28 cellular contexts compared by ENCODE assay signal in genomic region chr1:92314024-92314423, GRCh38. TPM values are rescaled to one million over a fixed set of nuclear protein-coding genes. Genes with fewer than 3 reads are reported as not detected.
DNase-seq lines count a peak whose midpoint lies in the region; ATAC-seq and TF ChIP-seq lines count a peak whose summit lies in the region.
"Had no signal": no experiment of that assay in that cellular context is flagged by ENCODE, and none has a peak within 500 bp of the region (broad histone marks: within the 10 kb centered on the region; RNA-seq: fewer than 3 reads in every experiment).

No MANE protein-coding gene starts in this region.

- H3K9me3 Mint-ChIP-seq in activated CD4-positive, alpha-beta T cell treated with anti-CD3 and anti-CD28 coated beads, Interleukin-2, amount 10 ng/mL, durations not matched to agents 7 days and 5 days: peaks cover 7% of the 10 kb centered on the region
- H3K9me3 Mint-ChIP-seq in CD8-positive, alpha-beta T cell: peaks cover 3% of the 10 kb centered on the region
- H3K9me3 Mint-ChIP-seq in activated CD8-positive, alpha-beta T cell treated with anti-CD3 and anti-CD28 coated beads, Interleukin-2, amount 10 ng/mL, durations not matched to agents 7 days and 5 days (ENCODE audit: insufficient read depth): peaks cover 9% of the 10 kb centered on the region
- H3K9me3 Mint-ChIP-seq in naive thymus-derived CD8-positive, alpha-beta T cell: peaks cover 0 to 5% (median 0%) of the 10 kb centered on the region in 9 donors
- H3K9me3 Mint-ChIP-seq: activated T-cell treated with anti-CD3 and anti-CD28 coated beads, Interleukin-2, amount 50 U/mL, for 4 hours; brain; stimulated activated memory B cell treated with anti-CD40 and anti-IgM and Interleukin-4, amounts not matched to agents 10 μg/mL and 1 μg/mL and 100 μg/mL, for 72 hours had no signal

- CTCF ChIA-PET in activated CD4-positive, alpha-beta T cell treated with anti-CD3 and anti-CD28 coated beads, Interleukin-2, amount 10 ng/mL, durations not matched to agents 7 days and 5 days (lab: Charles Lee): interaction anchor here (0.6 to 5.8 kb wide), 8 partner anchors 11 to 812 kb away, joined by 3 to 33 read pairs (median 4); partner anchors contain the start of gene GFI1
- CTCF ChIA-PET in CD8-positive, alpha-beta T cell (lab: Charles Lee): interaction anchor here (1.2 to 2.9 kb wide), 6 partner anchors 10 to 317 kb away, joined by 3 to 10 read pairs (median 3); partner anchors contain the start of genes GLMN and RPAP2
- CTCF ChIA-PET in activated CD8-positive, alpha-beta T cell treated with anti-CD3 and anti-CD28 coated beads, Interleukin-2, amount 10 ng/mL, durations not matched to agents 7 days and 5 days (lab: Charles Lee): interaction anchor here (1.1 to 5.5 kb wide), 8 partner anchors 15 to 223 kb away, joined by 3 to 83 read pairs (median 4); partner anchors contain the start of genes GFI1 and GLMN

- H3K36me3 Mint-ChIP-seq in activated CD4-positive, alpha-beta T cell treated with anti-CD3 and anti-CD28 coated beads, Interleukin-2, amount 10 ng/mL, durations not matched to agents 7 days and 5 days (ENCODE audit: low read depth): peaks cover 43% of the 10 kb centered on the region
- H3K36me3 Mint-ChIP-seq in CD8-positive, alpha-beta T cell: peaks cover 16% of the 10 kb centered on the region
- H3K36me3 Mint-ChIP-seq in activated CD8-positive, alpha-beta T cell treated with anti-CD3 and anti-CD28 coated beads, Interleukin-2, amount 10 ng/mL, durations not matched to agents 7 days and 5 days (ENCODE audit: low read depth): peaks cover 43% of the 10 kb centered on the region
- H3K36me3 Mint-ChIP-seq in naive thymus-derived CD8-positive, alpha-beta T cell: peaks cover 0 to 9% (median 8%) of the 10 kb centered on the region in 3 donors

- no peak overlapping the region for H3K4me3 ChIP-seq in CD8-positive, alpha-beta T cell (ENCODE audit: low read depth, low read length)
- H3K4me3 ChIP-seq in SJCRH30: no peak overlapping the region
- H3K4me3 ChIP-seq: adrenal gland, dorsolateral prefrontal cortex, gastroesophageal sphincter, hepatocyte, prostate gland, SJSA1, uterus had no signal

- H3K27ac ChIP-seq in CD8-positive, alpha-beta T cell (ENCODE audit: low read depth, low read length): no peak overlapping the region
- no peak overlapping the region for H3K27ac ChIP-seq in SJCRH30
- H3K27ac ChIP-seq: adrenal gland, dorsolateral prefrontal cortex, gastroesophageal sphincter, hepatocyte, neutrophil, prostate gland, SJSA1, uterus had no signal

- no peaks in the 10 kb centered on the region for H3K27me3 ChIP-seq in CD8-positive, alpha-beta T cell (ENCODE audit: insufficient read depth, low read length)
- no peaks in the 10 kb centered on the region for H3K27me3 ChIP-seq in SJCRH30
- H3K27me3 ChIP-seq: adrenal gland, dorsolateral prefrontal cortex, gastroesophageal sphincter, hepatocyte, neutrophil, SJSA1, uterus had no signal

- peaks cover 71% of the 10 kb centered on the region for H3K4me1 Mint-ChIP-seq in activated CD4-positive, alpha-beta T cell treated with anti-CD3 and anti-CD28 coated beads, Interleukin-2, amount 10 ng/mL, durations not matched to agents 7 days and 5 days
- peaks cover 73% of the 10 kb centered on the region for H3K4me1 Mint-ChIP-seq in CD8-positive, alpha-beta T cell (ENCODE audit: low read depth)
- H3K4me1 Mint-ChIP-seq in activated CD8-positive, alpha-beta T cell treated with anti-CD3 and anti-CD28 coated beads, Interleukin-2, amount 10 ng/mL, durations not matched to agents 7 days and 5 days (ENCODE audit: low read depth): peaks cover 76% of the 10 kb centered on the region
- peaks cover 33 to 75% (median 63%) of the 10 kb centered on the region in 4 donors for H3K4me1 Mint-ChIP-seq in naive thymus-derived CD8-positive, alpha-beta T cell
- H3K4me1 Mint-ChIP-seq: brain; stimulated activated memory B cell treated with anti-CD40 and anti-IgM and Interleukin-4, amounts not matched to agents 10 μg/mL and 1 μg/mL and 100 μg/mL, for 72 hours had no signal

- no peaks in the 10 kb centered on the region for H3K27me3 Mint-ChIP-seq in activated CD4-positive, alpha-beta T cell treated with anti-CD3 and anti-CD28 coated beads, Interleukin-2, amount 10 ng/mL, durations not matched to agents 7 days and 5 days
- no peaks in the 10 kb centered on the region for H3K27me3 Mint-ChIP-seq in CD8-positive, alpha-beta T cell (ENCODE audit: low read depth)
- no peaks in the 10 kb centered on the region for H3K27me3 Mint-ChIP-seq in activated CD8-positive, alpha-beta T cell treated with anti-CD3 and anti-CD28 coated beads, Interleukin-2, amount 10 ng/mL, durations not matched to agents 7 days and 5 days (ENCODE audit: low read depth)
- no peaks in the 10 kb centered on the region for H3K27me3 Mint-ChIP-seq in naive thymus-derived CD8-positive, alpha-beta T cell
- H3K27me3 Mint-ChIP-seq: brain; stimulated activated memory B cell treated with anti-CD40 and anti-IgM and Interleukin-4, amounts not matched to agents 10 μg/mL and 1 μg/mL and 100 μg/mL, for 72 hours had no signal

- no peaks in the 10 kb centered on the region for H3K36me3 ChIP-seq in CD8-positive, alpha-beta T cell (ENCODE audit: insufficient read depth, low read length)
- H3K36me3 ChIP-seq in SJCRH30: peaks cover 25% of the 10 kb centered on the region
- H3K36me3 ChIP-seq: neutrophil, prostate gland, uterus had no signal

- intact Hi-C loops in CD8-positive, alpha-beta T cell (cut with DNase I, micrococcal nuclease): loop anchor here (5.0 kb wide), 4 partner anchors 33 to 317 kb away; no protein-coding TSS in a partner anchor

- H3K4me3 Mint-ChIP-seq in activated CD4-positive, alpha-beta T cell treated with anti-CD3 and anti-CD28 coated beads, Interleukin-2, amount 10 ng/mL, durations not matched to agents 7 days and 5 days: no peak overlapping the region
- H3K4me3 Mint-ChIP-seq in CD8-positive, alpha-beta T cell: no peak overlapping the region
- peak overlapping the region; percentile 7 for H3K4me3 Mint-ChIP-seq in activated CD8-positive, alpha-beta T cell treated with anti-CD3 and anti-CD28 coated beads, Interleukin-2, amount 10 ng/mL, durations not matched to agents 7 days and 5 days
- H3K4me3 Mint-ChIP-seq in naive thymus-derived CD8-positive, alpha-beta T cell: peak overlapping the region in 4 of 10 donors; percentile 9 to 23 (median 16)
- H3K4me3 Mint-ChIP-seq: activated T-cell treated with anti-CD3 and anti-CD28 coated beads, Interleukin-2, amount 50 U/mL, for 4 hours; brain; stimulated activated memory B cell treated with anti-CD40 and anti-IgM and Interleukin-4, amounts not matched to agents 10 μg/mL and 1 μg/mL and 100 μg/mL, for 72 hours had no signal

- H3K27ac Mint-ChIP-seq in activated CD4-positive, alpha-beta T cell treated with anti-CD3 and anti-CD28 coated beads, Interleukin-2, amount 10 ng/mL, durations not matched to agents 7 days and 5 days: peak overlapping the region; percentile 52
- H3K27ac Mint-ChIP-seq in CD8-positive, alpha-beta T cell: peak overlapping the region; percentile 88
- H3K27ac Mint-ChIP-seq in activated CD8-positive, alpha-beta T cell treated with anti-CD3 and anti-CD28 coated beads, Interleukin-2, amount 10 ng/mL, durations not matched to agents 7 days and 5 days: peak overlapping the region; percentile 43
- H3K27ac Mint-ChIP-seq in naive thymus-derived CD8-positive, alpha-beta T cell: peak overlapping the region; percentile 53 to 89 (median 81)
- H3K27ac Mint-ChIP-seq: brain; stimulated activated memory B cell treated with anti-CD40 and anti-IgM and Interleukin-4, amounts not matched to agents 10 μg/mL and 1 μg/mL and 100 μg/mL, for 72 hours had no signal

- no peak for TF ChIP-seq CTCF in CD8-positive, alpha-beta T cell (IDR thresholded peaks at IDR 0.05)

- no peaks in the 10 kb centered on the region for H3K9me3 ChIP-seq in CD8-positive, alpha-beta T cell (ENCODE audit: low read length)
- H3K9me3 ChIP-seq in SJCRH30 (replicated peaks): no peaks in the 10 kb centered on the region
- H3K9me3 ChIP-seq: adrenal gland, gastroesophageal sphincter, neutrophil, prostate gland, SJSA1, uterus had no signal

- POLR2A ChIA-PET in activated CD4-positive, alpha-beta T cell treated with anti-CD3 and anti-CD28 coated beads, Interleukin-2, amount 10 ng/mL, durations not matched to agents 7 days and 5 days (lab: Charles Lee): interaction anchor here (0.6 to 1.1 kb wide), 5 partner anchors 9 to 168 kb away, joined by 3 to 7 read pairs (median 3); no protein-coding TSS in a partner anchor
- POLR2A ChIA-PET in CD8-positive, alpha-beta T cell (lab: Charles Lee): interaction anchor here (0.8 to 1.7 kb wide), 3 partner anchors 11 to 171 kb away, joined by 3 to 6 read pairs (median 3); no protein-coding TSS in a partner anchor
- POLR2A ChIA-PET in activated CD8-positive, alpha-beta T cell treated with anti-CD3 and anti-CD28 coated beads, Interleukin-2, amount 10 ng/mL, durations not matched to agents 7 days and 5 days (lab: Charles Lee): interaction anchor here (8.4 kb wide), 1 partner anchor 171 kb away, joined by 157 read pairs; the partner anchor contains the start of gene GFI1
- POLR2A ChIA-PET in naive thymus-derived CD8-positive, alpha-beta T cell (lab: Charles Lee): interaction anchor here (0.7 to 1.7 kb wide), 8 partner anchors 16 to 642 kb away, joined by 3 to 6 read pairs (median 4); partner anchors contain the start of gene TGFBR3

- peaks cover 57% of the 10 kb centered on the region for H3K4me1 ChIP-seq in CD8-positive, alpha-beta T cell (ENCODE audit: insufficient read depth, low read length)
- H3K4me1 ChIP-seq in SJCRH30: no peaks in the 10 kb centered on the region
- H3K4me1 ChIP-seq: adrenal gland, gastroesophageal sphincter, prostate gland, uterus had no signal

- ATAC-seq in CD8-positive, alpha-beta T cell: no peak
- ATAC-seq in activated CD8-positive, alpha-beta T cell treated with anti-CD3 and anti-CD28 coated beads, Interleukin-2, amount 10 ng/mL, durations not matched to agents 7 days and 5 days: no peak
- ATAC-seq in naive thymus-derived CD8-positive, alpha-beta T cell: no peak
- ATAC-seq in GM19351 (IDR thresholded peaks at IDR 0.05; ENCODE audit: unreplicated experiment): no peak
- ATAC-seq: activated T-cell treated with anti-CD3 and anti-CD28 coated beads, Interleukin-2, amount 50 U/mL, for 4 hours; gastroesophageal sphincter; HepG2; left colon; sciatic nerve; stimulated activated memory B cell treated with anti-CD40 and anti-IgM and Interleukin-4, amounts not matched to agents 10 μg/mL and 1 μg/mL and 100 μg/mL, for 72 hours had no signal

- DNase-seq in activated CD4-positive, alpha-beta T cell treated with anti-CD3 and anti-CD28 coated beads, Interleukin-2, amount 10 ng/mL, durations not matched to agents 7 days and 5 days: no peak
- DNase-seq in activated CD4-positive, alpha-beta T cell treated with anti-CD3 and anti-CD28 coated beads, Interleukin-2, amount 50 U/mL, for 4 hours: no peak
- no peak for DNase-seq in CD8-positive, alpha-beta T cell
- no peak for DNase-seq in activated CD8-positive, alpha-beta T cell treated with anti-CD3 and anti-CD28 coated beads, Interleukin-2, amount 10 ng/mL, durations not matched to agents 7 days and 5 days
- DNase-seq in naive thymus-derived CD8-positive, alpha-beta T cell: no peak
- DNase-seq in midbrain (lab: John Stamatoyannopoulos, UW): no peak
- no peak for DNase-seq in SJCRH30
- DNase-seq: activated CD4-positive, alpha-beta T cell treated with anti-CD3 and anti-CD28 coated beads, Interleukin-2, amount 50 U/mL, for 48 hours; activated T-cell treated with anti-CD3 and anti-CD28 coated beads, Interleukin-2, amount 50 U/mL, for 4 hours; adrenal gland; dorsolateral prefrontal cortex; Karpas-422; left colon; NCI-H1436; NCI-H2081 treated with DMSO at 0.1 percent for 48 hours; NCI-H774; stimulated activated CD4-positive, alpha-beta T cell treated with anti-CD3 and anti-CD28 coated beads, Interleukin-4, amount 100 ng/mL, for 24 hours; uterus had no signal

RNA-seq across cellular contexts. Expression of gene RPAP2, which starts 15.2 kb away (rescaled TPM):
- 10 to 100 TPM; 28.1 to 35.3 TPM for total RNA-seq in activated CD4-positive, alpha-beta T cell treated with anti-CD3 and anti-CD28 coated beads, Interleukin-2, amount 10 ng/mL, durations not matched to agents 7 days and 5 days
- 10 to 100 TPM; 29.4 to 33.9 TPM for total RNA-seq in CD8-positive, alpha-beta T cell
- total RNA-seq in activated CD8-positive, alpha-beta T cell treated with anti-CD3 and anti-CD28 coated beads, Interleukin-2, amount 10 ng/mL, durations not matched to agents 7 days and 5 days: 10 to 100 TPM; 32.9 to 36.2 TPM
- 10 to 100 TPM; 38.7 to 48.4 TPM for total RNA-seq in naive thymus-derived CD8-positive, alpha-beta T cell
- 10 to 100 TPM; 15.3 to 25.9 (median 19.4) TPM for polyA plus RNA-seq in naive thymus-derived CD8-positive, alpha-beta T cell
- total RNA-seq in SJCRH30 (2014; rRNA removed; shearing (Covaris generic)): 23.9 and 26.4 TPM in 2 replicates

RNA-seq across cellular contexts. Expression of gene GLMN, which starts 15.2 kb away (rescaled TPM):
- 10 to 100 TPM; 14.2 to 18.2 TPM for total RNA-seq in activated CD4-positive, alpha-beta T cell treated with anti-CD3 and anti-CD28 coated beads, Interleukin-2, amount 10 ng/mL, durations not matched to agents 7 days and 5 days
- total RNA-seq in CD8-positive, alpha-beta T cell: 1 to 10 TPM; 9.2 to 9.5 TPM
- 10 to 100 TPM; 18.4 to 21.9 TPM for total RNA-seq in activated CD8-positive, alpha-beta T cell treated with anti-CD3 and anti-CD28 coated beads, Interleukin-2, amount 10 ng/mL, durations not matched to agents 7 days and 5 days
- 10 to 100 TPM; 14.8 to 16.3 TPM for total RNA-seq in naive thymus-derived CD8-positive, alpha-beta T cell
- 10 to 100 TPM in 1 of 3 donors, 1 to 10 TPM in 2; 6.3 to 11.7 (median 9.4) TPM for polyA plus RNA-seq in naive thymus-derived CD8-positive, alpha-beta T cell
- 27.0 and 28.4 TPM in 2 replicates for total RNA-seq in SJCRH30 (2014; rRNA removed; shearing (Covaris generic))
